ENCODE assay signal across 27 cellular contexts in genomic region chr1:244702620-244703019, GRCh38.
"Had no signal": no experiment of that assay in that cellular context is flagged by ENCODE, and none has a peak within 500 bp of the region (broad histone marks: within the 10 kb centered on the region; RNA-seq: fewer than 3 reads in every experiment).

No MANE protein-coding gene starts in this region.

- ATAC-seq: stimulated activated effector memory CD8-positive, alpha-beta T cell treated with anti-CD3 and anti-CD28 coated beads, Interleukin-12 subunit alpha, Interleukin-12 subunit beta, amount 100 ng/mL, for 72 hours; stimulated activated memory B cell treated with anti-CD40 and anti-IgM and Interleukin-4, amounts not matched to agents 10 μg/mL and 1 μg/mL and 100 μg/mL, for 72 hours; stimulated activated naive B cell treated with anti-CD40 and anti-IgM and Interleukin-4, amounts not matched to agents 10 μg/mL and 1 μg/mL and 100 μg/mL, for 72 hours; stimulated activated naive CD8-positive, alpha-beta T cell treated with anti-CD3 and anti-CD28 coated beads, Interleukin-15, amount 100 ng/mL, for 72 hours; stimulated activated naive CD8-positive, alpha-beta T cell treated with anti-CD3 and anti-CD28 coated beads, Interleukin-15, Interleukin-2, amounts not matched to agents 100 U/mL and 50 U/mL, for 24 hours; upper lobe of right lung had no signal

- H3K27ac ChIP-seq: stomach, suprapubic skin, testis, thoracic aorta, thyroid gland, tibial artery, tibial nerve, transverse colon, upper lobe of left lung, upper lobe of right lung, uterus, vagina had no signal

- H3K9me3 ChIP-seq: stomach, suprapubic skin, testis, thoracic aorta, thyroid gland, tibial artery, tibial nerve, transverse colon, upper lobe of left lung, upper lobe of right lung, uterus, vagina had no signal

- FAIRE-seq: urothelium cell line had no signal

- H3K4me3 ChIP-seq: stomach, suprapubic skin, testis, thoracic aorta, thyroid gland, tibial artery, tibial nerve, transverse colon, upper lobe of left lung, upper lobe of right lung, uterus, vagina had no signal

- H3K36me3 ChIP-seq: uterus had no signal

- DNase-seq: stimulated activated CD4-positive, alpha-beta T cell treated with anti-CD3 and anti-CD28 coated beads, Interleukin-2, amount 100 ng/mL, for 48 hours; stimulated activated CD4-positive, alpha-beta T cell treated with anti-CD3 and anti-CD28 coated beads, Interleukin-4, amount 100 ng/mL, for 1 hour; stimulated activated CD4-positive, alpha-beta T cell treated with anti-CD3 and anti-CD28 coated beads, Interleukin-4, amount 100 ng/mL, for 24 hours; stimulated activated CD4-positive, alpha-beta T cell treated with anti-CD3 and anti-CD28 coated beads, Interleukin-4, amount 100 ng/mL, for 4 hours; stimulated activated CD8-positive, alpha-beta memory T cell treated with anti-CD3 and anti-CD28 coated beads, Interleukin-4, amount 100 ng/mL, for 48 hours; stimulated activated naive B cell treated with anti-CD40 and anti-IgM and Interleukin-4, amounts not matched to agents 10 μg/mL and 1 μg/mL and 100 μg/mL, for 72 hours; stimulated activated naive CD4-positive, alpha-beta T cell; stimulated activated naive CD4-positive, alpha-beta T cell treated with Interleukin-2 at 50 U/mL for 16 hours; stimulated activated naive CD8-positive, alpha-beta T cell treated with anti-CD3 and anti-CD28 coated beads, Interleukin-15, amount 100 ng/mL, for 72 hours; stimulated activated naive CD8-positive, alpha-beta T cell treated with anti-CD3 and anti-CD28 coated beads, Interleukin-15, Interleukin-2, amounts not matched to agents 100 U/mL and 50 U/mL, for 24 hours; stomach; substantia nigra; testis; thyroid gland; tibial artery; transverse colon; trophoblast cell; upper lobe of left lung; upper lobe of right lung; uterus had no signal

- H3K27me3 ChIP-seq: stomach, suprapubic skin, testis, thyroid gland, tibial artery, tibial nerve, transverse colon, upper lobe of left lung, upper lobe of right lung, uterus, vagina had no signal

- H3K4me1 ChIP-seq: suprapubic skin, testis, tibial nerve, uterus, vagina had no signal
